10 cellular contexts compared by ENCODE assay signal in genomic region chr6:35470663-35471120, GRCh38. TPM values are rescaled to one million over a fixed set of nuclear protein-coding genes. Genes with fewer than 3 reads are reported as not detected.
DNase-seq lines count a peak whose midpoint lies in the region; ATAC-seq, FAIRE-seq and TF ChIP-seq lines count a peak whose summit lies in the region.
"Had no signal": no experiment of that assay in that cellular context is flagged by ENCODE, and none has a peak within 500 bp of the region (broad histone marks: within the 10 kb centered on the region; RNA-seq: fewer than 3 reads in every experiment).

No MANE protein-coding gene starts in this region.

- POLR2A ChIA-PET in AG04449 (lab: Yijun Ruan, JAX) (interaction anchor here (0.6 to 2.8 kb wide), 6 partner anchors 10 to 116 kb away, joined by 3 to 22 read pairs (median 12); partner anchors contain the start of gene TEAD3), HEK293 (lab: Yijun Ruan, JAX) (interaction anchor here (0.8 to 9.5 kb wide), 10 partner anchors 14 to 265 kb away, joined by 3 to 198 read pairs (median 4); partner anchors contain the start of genes FANCE and TEAD3)

- H3K27me3 Mint-ChIP-seq in activated naive CD8-positive, alpha-beta T cell: no peaks in the 10 kb centered on the region

- H3K9me3 ChIP-seq in HEK293 (ENCODE audit: control insufficient read depth, insufficient read depth, low read depth, low read length) (no peaks in the 10 kb centered on the region), keratinocyte (ENCODE audit: control insufficient read depth, low read depth, low read length) (no peaks in the 10 kb centered on the region)

- CTCF ChIA-PET in AG04449 (lab: Yijun Ruan, JAX) (interaction anchor here (1.6 to 2.0 kb wide), 3 partner anchors 16 to 129 kb away, joined by 5 to 10 read pairs (median 7); no protein-coding TSS in a partner anchor), HEK293 (lab: Yijun Ruan, JAX) (interaction anchor here (0.6 to 1.8 kb wide), 6 partner anchors 20 to 626 kb away, joined by 3 to 8 read pairs (median 4); no protein-coding TSS in a partner anchor)

- H3K9ac ChIP-seq in keratinocyte (ENCODE audit: control insufficient read depth, extremely low read depth, insufficient read depth, low read length): peak overlapping the region; percentile 98

- peak overlapping the region; percentile 97 for H3K27ac Mint-ChIP-seq in activated naive CD8-positive, alpha-beta T cell

- no peak for FAIRE-seq in keratinocyte (lab: Jason Lieb, UNC)

- H3K4me1 Mint-ChIP-seq in activated naive CD8-positive, alpha-beta T cell (ENCODE audit: low read depth): peaks cover 31% of the 10 kb centered on the region

- dilution Hi-C loops in keratinocyte (cut with MboI; ENCODE audit: extremely low pct_ligation_motif_present, low sequenced_read_pairs): no loop called here

- no peaks in the 10 kb centered on the region for H3K27me3 ChIP-seq in keratinocyte (ENCODE audit: control insufficient read depth, extremely low read depth, insufficient read depth, low read length)

- H3K4me3 ChIP-seq in AG04449 (ENCODE audit: low read depth, low read length) (peak overlapping the region; percentile 94), HEK293 (ENCODE audit: low read depth, low read length) (peak overlapping the region; percentile 17), keratinocyte (ENCODE audit: control insufficient read depth in 2 of 3, extremely low read depth in 1 of 3, insufficient read depth in 2 of 3, low read depth in 1 of 3, low read length in 3 of 3) (peak overlapping the region; percentile 81 to 94 (median 85))

- no peaks in the 10 kb centered on the region for H3K9me3 Mint-ChIP-seq in activated naive CD8-positive, alpha-beta T cell (ENCODE audit: low read depth)

- H3K4me1 ChIP-seq in HEK293 (ENCODE audit: control insufficient read depth, insufficient read depth, low read length) (0 out of 2 replicates have a peak, but pooled peaks cover 5% of the 10 kb centered on the region), keratinocyte (ENCODE audit: control insufficient read depth, extremely low read depth, insufficient read depth, low read length) (peaks cover 15% of the 10 kb centered on the region)

- H3K9me1 ChIP-seq in keratinocyte (ENCODE audit: control insufficient read depth, extremely low read depth, insufficient read depth, low read length): peaks cover 3% of the 10 kb centered on the region

- peaks cover 41% of the 10 kb centered on the region for H4K20me1 ChIP-seq in keratinocyte (ENCODE audit: control insufficient read depth, extremely low read depth, insufficient read depth, low read length)

- no peak for DNase-seq in AG04449 (ENCODE audit: low read depth, low spot score)
- no peak for DNase-seq in keratinocyte (ENCODE audit: low read depth, low spot score)
- DNase-seq in midbrain (lab: John Stamatoyannopoulos, UW): no peak
- no peak for DNase-seq in left cardiac atrium

- ATAC-seq in HG02970 (IDR thresholded peaks at IDR 0.05; ENCODE audit: low FRiP score, unreplicated experiment) (no peak), left cardiac atrium (no peak), GM21786 (IDR thresholded peaks at IDR 0.05; ENCODE audit: unreplicated experiment) (no peak)

- no peak for TF ChIP-seq CTCF in AG04449 (IDR thresholded peaks at IDR 0.05; ENCODE audit: insufficient read depth, low read length, missing control alignments)
- no peak for TF ChIP-seq CTCF in HEK293 (tag by site-specific recombination; IDR thresholded peaks at IDR 0.05)
- no peak for TF ChIP-seq CTCF in keratinocyte (optimal IDR thresholded peaks at IDR 0.05 in 1 of 3, IDR thresholded peaks at IDR 0.05 in 1 of 3, conservative IDR thresholded peaks at IDR 0.05 in 1 of 3; ENCODE audit: extremely low read depth in 1 of 3, insufficient read depth in 2 of 3, low read length in 3 of 3)

- H3K4me2 ChIP-seq in keratinocyte (ENCODE audit: control insufficient read depth, extremely low read depth, insufficient read depth, low read depth, low read length): peak overlapping the region; percentile 92

- H2AFZ ChIP-seq in keratinocyte (ENCODE audit: control insufficient read depth, low read length): no peak overlapping the region

- peaks cover 19% of the 10 kb centered on the region for H3K36me3 Mint-ChIP-seq in activated naive CD8-positive, alpha-beta T cell

- peaks cover 28% of the 10 kb centered on the region for H3K79me2 ChIP-seq in keratinocyte (ENCODE audit: control insufficient read depth, insufficient read depth, low read length)

- intact Hi-C loops in left cardiac atrium (cut with DNase I): no loop called here

- H3K36me3 ChIP-seq in HEK293 (ENCODE audit: control insufficient read depth in 2 of 2, insufficient read depth in 1 of 2, low read length in 2 of 2) (peaks cover 13 to 85% of the 10 kb centered on the region in 2 experiments; a peak in 2 of 3 replicates), keratinocyte (ENCODE audit: control insufficient read depth in 2 of 2, extremely low read depth in 1 of 2, insufficient read depth in 2 of 2, low read length in 2 of 2) (peaks cover 16 to 62% of the 10 kb centered on the region in 2 experiments)

- peak overlapping the region; percentile 99 for H3K4me3 Mint-ChIP-seq in activated naive CD8-positive, alpha-beta T cell

- H3K27ac ChIP-seq in HEK293 (ENCODE audit: extremely low read depth, low read depth, low read length) (0 out of 2 replicates have a peak overlapping the region, but pooled peaks have one; percentile 100), keratinocyte (ENCODE audit: control insufficient read depth, insufficient read depth, low read length) (peak overlapping the region; percentile 92)

TF ChIP-seq in HEK293, 187 proteins besides CTCF, POLR2A, EP300 and RAD21 (continues in another document):
- TF ChIP-seq ZNF23 (tag by site-specific recombination; IDR thresholded peaks at IDR 0.05; ENCODE audit: borderline replicate concordance): no peak
- no peak for TF ChIP-seq ZNF174 (tag by site-specific recombination; IDR thresholded peaks at IDR 0.05)
- no peak for TF ChIP-seq ZNF266 (tag by site-specific recombination; IDR thresholded peaks at IDR 0.05; ENCODE audit: low read depth)
- no peak for TF ChIP-seq PBX3 (CRISPR knock-in tag; IDR thresholded peaks at IDR 0.05)
- TF ChIP-seq ZBTB8A (tag by site-specific recombination; IDR thresholded peaks at IDR 0.05): peak; percentile 74
- TF ChIP-seq ZNF830 (tag by site-specific recombination; IDR thresholded peaks at IDR 0.05; ENCODE audit: low read depth): no peak
- TF ChIP-seq ZNF335 (tag by site-specific recombination; conservative IDR thresholded peaks at IDR 0.05): 0 out of 2 replicates have a peak, but pooled peaks have one; percentile 16
- TF ChIP-seq ZNF501 (tag by site-specific recombination; IDR thresholded peaks at IDR 0.05): no peak
- no peak for TF ChIP-seq ZNF416 (tag by site-specific recombination; IDR thresholded peaks at IDR 0.05)

RNA-seq across cellular contexts. Expression of gene RPL10A, which starts 2.5 kb away (rescaled TPM):
- 2,190 to 2,462 TPM (median 2,432 TPM) in 3 replicates for polyA plus RNA-seq in keratinocyte
- 4,340 TPM for polyA plus RNA-seq in keratinocyte (2011; ENCODE audit: low read depth)
- 2,714 and 3,001 TPM in 2 replicates for polyA plus RNA-seq in keratinocyte (2011; cell fraction: cytosol; rRNA removed)
- polyA plus RNA-seq in keratinocyte (2011; cell fraction: nucleus; rRNA removed): 862 and 883 TPM in 2 replicates
- polyA plus RNA-seq in keratinocyte (2012; ENCODE audit: low replicate concordance): 1,886 and 2,313 TPM in 2 replicates
- polyA minus RNA-seq in keratinocyte: 1,034 to 1,300 TPM (median 1,230 TPM) in 3 replicates
- polyA minus RNA-seq in keratinocyte (2011; cell fraction: cytosol; rRNA and poly(A)+ RNA removed): 1,043 TPM
- polyA minus RNA-seq in keratinocyte (2011; cell fraction: nucleus; rRNA and poly(A)+ RNA removed): 233 and 247 TPM in 2 replicates
- 100 to 1,000 TPM; 691 to 715 TPM for total RNA-seq in left cardiac atrium

RNA-seq across cellular contexts. Expression of gene FANCE, which starts 18.6 kb away (rescaled TPM):
- 4.2 to 6.4 TPM (median 5.8 TPM) in 3 replicates for polyA plus RNA-seq in keratinocyte
- 3.4 TPM for polyA plus RNA-seq in keratinocyte (2011; ENCODE audit: low read depth)
- 2.8 and 2.9 TPM in 2 replicates for polyA plus RNA-seq in keratinocyte (2011; cell fraction: cytosol; rRNA removed)
- polyA plus RNA-seq in keratinocyte (2011; cell fraction: nucleus; rRNA removed): 3.0 and 3.4 TPM in 2 replicates
- 3.6 and 12.0 TPM in 2 replicates for polyA plus RNA-seq in keratinocyte (2012; ENCODE audit: low replicate concordance)
- 3.6 to 6.3 TPM (median 4.8 TPM) in 3 replicates for polyA minus RNA-seq in keratinocyte
- 3.3 TPM for polyA minus RNA-seq in keratinocyte (2011; cell fraction: cytosol; rRNA and poly(A)+ RNA removed)
- polyA minus RNA-seq in keratinocyte (2011; cell fraction: nucleus; rRNA and poly(A)+ RNA removed): 1.3 and 2.1 TPM in 2 replicates
- total RNA-seq in left cardiac atrium: 1 to 10 TPM; 1.8 to 3.7 TPM

RNA-seq across cellular contexts. Expression of gene TEAD3, which starts 26.2 kb away (rescaled TPM):
- polyA plus RNA-seq in keratinocyte: 5.7 to 11.1 TPM (median 8.0 TPM) in 3 replicates
- polyA plus RNA-seq in keratinocyte (2011; ENCODE audit: low read depth): 8.6 TPM
- 5.9 and 9.0 TPM in 2 replicates for polyA plus RNA-seq in keratinocyte (2011; cell fraction: cytosol; rRNA removed)
- polyA plus RNA-seq in keratinocyte (2011; cell fraction: nucleus; rRNA removed): 22.9 and 27.8 TPM in 2 replicates
- 13.8 and 24.1 TPM in 2 replicates for polyA plus RNA-seq in keratinocyte (2012; ENCODE audit: low replicate concordance)
- polyA minus RNA-seq in keratinocyte: 6.5 to 20.0 TPM (median 6.7 TPM) in 3 replicates
- 7.1 TPM for polyA minus RNA-seq in keratinocyte (2011; cell fraction: cytosol; rRNA and poly(A)+ RNA removed)
- polyA minus RNA-seq in keratinocyte (2011; cell fraction: nucleus; rRNA and poly(A)+ RNA removed): 7.8 and 9.7 TPM in 2 replicates
- total RNA-seq in left cardiac atrium: 10 to 100 TPM; 22.4 to 39.6 TPM

RNA-seq across cellular contexts. Expression of gene TULP1, which starts 42.0 kb away (rescaled TPM):
- not detected in 3 replicates for polyA plus RNA-seq in keratinocyte
- polyA plus RNA-seq in keratinocyte (2011; ENCODE audit: low read depth): not detected
- polyA plus RNA-seq in keratinocyte (2011; cell fraction: cytosol; rRNA removed): not detected in 2 replicates
- polyA plus RNA-seq in keratinocyte (2011; cell fraction: nucleus; rRNA removed): not detected in 2 replicates
- not detected in 2 replicates for polyA plus RNA-seq in keratinocyte (2012; ENCODE audit: low replicate concordance)
- not detected in 3 replicates for polyA minus RNA-seq in keratinocyte
- not detected for polyA minus RNA-seq in keratinocyte (2011; cell fraction: cytosol; rRNA and poly(A)+ RNA removed)
- polyA minus RNA-seq in keratinocyte (2011; cell fraction: nucleus; rRNA and poly(A)+ RNA removed): not detected in 2 replicates
- under 1 TPM in 1 of 2 donors, not detected in 1; 0.32 TPM for total RNA-seq in left cardiac atrium
- total RNA-seq: cardiac septum, subcutaneous adipose tissue had no signal

Comparison
In these comparisons a context has a peak if more than half of its experiments do, and no peak if none do; other contexts are left out.
1. H3K4me3 ChIP-seq: peak in every context shown above with its lines; median percentile 94 in AG04449; 85 in keratinocyte; 17 in HEK293.